Comparison of ENCODE assay signal across 11 cellular contexts in the genomic region with DNA sequence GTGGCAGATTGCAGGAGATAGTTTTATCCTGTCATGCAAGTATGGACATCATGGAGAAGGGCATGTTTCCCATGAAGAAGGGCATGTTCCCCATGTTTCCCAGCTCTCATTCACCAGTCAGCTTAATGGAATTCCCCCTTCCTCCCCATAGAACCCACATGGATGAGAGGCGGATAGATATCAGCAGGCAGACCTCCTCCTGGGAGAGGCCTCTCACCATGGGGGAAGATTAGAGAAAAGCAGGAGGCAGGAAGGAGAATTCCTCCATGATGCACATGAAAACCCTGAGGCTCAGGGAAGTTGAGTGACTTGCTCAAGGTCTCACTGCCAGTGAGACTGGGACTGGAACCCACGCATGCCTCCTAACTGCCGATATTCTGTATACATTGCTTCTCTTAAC.
DNase-seq lines count a peak whose midpoint lies in the region; ATAC-seq, FAIRE-seq and TF ChIP-seq lines count a peak whose summit lies in the region.
"Had no signal": no experiment of that assay in that cellular context is flagged by ENCODE, and none has a peak within 500 bp of the region (broad histone marks: within the 10 kb centered on the region; RNA-seq: fewer than 3 reads in every experiment).

No MANE protein-coding gene starts in this region.

- H3K4me1 Mint-ChIP-seq in T-helper 1 cell treated with Interleukin-12 subunit alpha and Interleukin-12 subunit beta and Interleukin-4 antibody, amounts not matched to agents 30 μg/mL and 1 μg/mL, for 36 hours (ENCODE audit: low read depth), result peaks cover 44% of the 10 kb centered on the region

- H3K27me3 ChIP-seq in Loucy (ENCODE audit: insufficient read depth, low read length, poor library complexity, severe bottlenecking), result no peaks in the 10 kb centered on the region
- H3K27me3 ChIP-seq in brain microvascular endothelial cell (replicated peaks), result no peaks in the 10 kb centered on the region
- H3K27me3 ChIP-seq in neutrophil, result no peaks in the 10 kb centered on the region
- no peaks in the 10 kb centered on the region for H3K27me3 ChIP-seq in tibial nerve
- H3K27me3 ChIP-seq: left lung had no signal

- peaks cover 3% of the 10 kb centered on the region for H3K9me3 Mint-ChIP-seq in T-helper 1 cell treated with Interleukin-12 subunit alpha and Interleukin-12 subunit beta and Interleukin-4 antibody, amounts not matched to agents 30 μg/mL and 1 μg/mL, for 36 hours

- FAIRE-seq in kidney (lab: Jason Lieb, UNC), result no peak

- H4K20me1 ChIP-seq in Loucy (ENCODE audit: insufficient read depth, low read length, poor library complexity, severe bottlenecking), result peaks cover 4% of the 10 kb centered on the region

- peak overlapping the region; percentile 97 for H3K27ac Mint-ChIP-seq in T-helper 1 cell treated with Interleukin-12 subunit alpha and Interleukin-12 subunit beta and Interleukin-4 antibody, amounts not matched to agents 30 μg/mL and 1 μg/mL, for 36 hours

- DNase-seq in T-helper 1 cell (no peak), brain microvascular endothelial cell (peak; percentile 78), tibial nerve (ENCODE audit: low spot score in 2 of 2) (no peak), kidney (no peak)
- DNase-seq: NCI-H524 treated with DMSO at 0.1 percent for 48 hours had no signal

- no peak for TF ChIP-seq CTCF in Loucy (conservative IDR thresholded peaks at IDR 0.05; ENCODE audit: low read length)
- no peak for TF ChIP-seq CTCF in brain microvascular endothelial cell (IDR thresholded peaks at IDR 0.05; ENCODE audit: low read depth, low read length, missing control alignments)
- no peak for TF ChIP-seq CTCF in neutrophil (IDR thresholded peaks at IDR 0.05)
- no peak for TF ChIP-seq CTCF in tibial nerve (IDR thresholded peaks at IDR 0.05)
- TF ChIP-seq CTCF in kidney (IDR thresholded peaks at IDR 0.05; ENCODE audit: borderline replicate concordance, extremely low read depth, insufficient read depth), result no peak

- H2AFZ ChIP-seq in Loucy (ENCODE audit: low read length), result no peak overlapping the region

- H3F3A ChIP-seq in Loucy (ENCODE audit: low read depth), result no peaks in the 10 kb centered on the region

- H3K36me3 Mint-ChIP-seq in T-helper 1 cell treated with Interleukin-12 subunit alpha and Interleukin-12 subunit beta and Interleukin-4 antibody, amounts not matched to agents 30 μg/mL and 1 μg/mL, for 36 hours (ENCODE audit: low read depth), result peaks cover 23% of the 10 kb centered on the region

- no peak for TF ChIP-seq POLR2A in tibial nerve (IDR thresholded peaks at IDR 0.05)

- H3K4me1 ChIP-seq in Loucy (ENCODE audit: insufficient read depth, low read length, poor library complexity, severe bottlenecking), result peaks cover 13% of the 10 kb centered on the region
- peaks cover 15 to 23% of the 10 kb centered on the region in 2 experiments for H3K4me1 ChIP-seq in neutrophil (ENCODE audit: control insufficient read depth in 1 of 2, insufficient read depth in 1 of 2, low read depth in 1 of 2, low read length in 1 of 2)
- peaks cover 0 to under 1% (median 0%) of the 10 kb centered on the region in 4 donors for H3K4me1 ChIP-seq in tibial nerve
- H3K4me1 ChIP-seq in kidney (ENCODE audit: control insufficient read depth in 1 of 2, insufficient read depth in 1 of 2, low read depth in 1 of 2, low read length in 2 of 2), result no peaks in the 10 kb centered on the region

- H3K9me2 ChIP-seq in Loucy (replicated peaks; ENCODE audit: low read depth, low read length), result no peaks in the 10 kb centered on the region

- no peak for ATAC-seq in HG02840 (IDR thresholded peaks at IDR 0.05; ENCODE audit: low FRiP score, unreplicated experiment)

- peaks cover 40% of the 10 kb centered on the region for H3K79me2 ChIP-seq in Loucy (ENCODE audit: insufficient read depth, low read length)

- in situ Hi-C loops in brain microvascular endothelial cell (cut with HindIII; ENCODE audit: low pct_ligation_motif_present, low sequenced_read_pairs), result no loop called here

- 94 to 96% methylated on average over 3 of the region's 3 CpGs for WGBS in tibial nerve, 2 donors

- peak overlapping the region; percentile 73 for H3K4me3 Mint-ChIP-seq in T-helper 1 cell treated with Interleukin-12 subunit alpha and Interleukin-12 subunit beta and Interleukin-4 antibody, amounts not matched to agents 30 μg/mL and 1 μg/mL, for 36 hours

- H3K27me3 Mint-ChIP-seq in T-helper 1 cell treated with Interleukin-12 subunit alpha and Interleukin-12 subunit beta and Interleukin-4 antibody, amounts not matched to agents 30 μg/mL and 1 μg/mL, for 36 hours (ENCODE audit: low read depth), result no peaks in the 10 kb centered on the region

- H3K36me3 ChIP-seq in Loucy (ENCODE audit: insufficient read depth, low read length), result 0 out of 2 replicates have a peak, but pooled peaks cover 5% of the 10 kb centered on the region
- no peaks in the 10 kb centered on the region for H3K36me3 ChIP-seq in brain microvascular endothelial cell (replicated peaks)
- no peaks in the 10 kb centered on the region for H3K36me3 ChIP-seq in neutrophil
- peaks cover 0 to 4% (median 0%) of the 10 kb centered on the region in 3 donors for H3K36me3 ChIP-seq in tibial nerve
- H3K36me3 ChIP-seq in kidney (ENCODE audit: control insufficient read depth in 1 of 2, insufficient read depth in 2 of 2, low read length in 2 of 2), result no peaks in the 10 kb centered on the region
- H3K36me3 ChIP-seq: left lung had no signal

- peak overlapping the region; percentile 75 for H3K4me2 ChIP-seq in Loucy (ENCODE audit: low read depth, low read length, poor library complexity, severe bottlenecking)

- H3K4me3 ChIP-seq in Loucy (ENCODE audit: low read length, poor library complexity, severe bottlenecking), result peak overlapping the region; percentile 59
- no peak overlapping the region for H3K4me3 ChIP-seq in brain microvascular endothelial cell (ENCODE audit: low read depth, low read length)
- no peak overlapping the region for H3K4me3 ChIP-seq in neutrophil (ENCODE audit: low read depth in 1 of 2, low read length in 1 of 2)
- H3K4me3 ChIP-seq in tibial nerve, result no peak overlapping the region
- H3K4me3 ChIP-seq in kidney (ENCODE audit: low read length in 2 of 2), result no peak overlapping the region
- H3K4me3 ChIP-seq: left lung had no signal

- H3K27ac ChIP-seq in brain microvascular endothelial cell (peak overlapping the region; percentile 76), neutrophil (peak overlapping the region; percentile 85), tibial nerve (no peak overlapping the region), kidney (ENCODE audit: low read depth in 2 of 2, low read length in 2 of 2) (no peak overlapping the region)
- H3K27ac ChIP-seq: 22Rv1 had no signal

- H3K9ac ChIP-seq in Loucy (ENCODE audit: low read depth, low read length, poor library complexity, severe bottlenecking) (peak overlapping the region; percentile 60), kidney (ENCODE audit: low read length in 2 of 2) (no peak overlapping the region)

- intact Hi-C loops in kidney (cut with DNase I), result no loop called here

- H3K9me3 ChIP-seq in Loucy (ENCODE audit: insufficient read depth, low read depth, low read length), result no peaks in the 10 kb centered on the region; the same call in 1 of the 2 replicates
- no peaks in the 10 kb centered on the region for H3K9me3 ChIP-seq in neutrophil
- no peaks in the 10 kb centered on the region for H3K9me3 ChIP-seq in tibial nerve
- H3K9me3 ChIP-seq in kidney (ENCODE audit: control insufficient read depth in 1 of 2, low read length in 2 of 2), result no peaks in the 10 kb centered on the region
- H3K9me3 ChIP-seq: left lung had no signal

- no peak for TF ChIP-seq EP300 in tibial nerve (IDR thresholded peaks at IDR 0.05)

Comparison
In these comparisons a context has a peak if more than half of its experiments do, and no peak if none do; other contexts are left out.
1. H3K27ac ChIP-seq: peak in brain microvascular endothelial cell (single experiment) and neutrophil (single experiment); none in tibial nerve (0 of 4) and kidney (0 of 2).